ENCODE assay signal across 33 cellular contexts in the genomic region with DNA sequence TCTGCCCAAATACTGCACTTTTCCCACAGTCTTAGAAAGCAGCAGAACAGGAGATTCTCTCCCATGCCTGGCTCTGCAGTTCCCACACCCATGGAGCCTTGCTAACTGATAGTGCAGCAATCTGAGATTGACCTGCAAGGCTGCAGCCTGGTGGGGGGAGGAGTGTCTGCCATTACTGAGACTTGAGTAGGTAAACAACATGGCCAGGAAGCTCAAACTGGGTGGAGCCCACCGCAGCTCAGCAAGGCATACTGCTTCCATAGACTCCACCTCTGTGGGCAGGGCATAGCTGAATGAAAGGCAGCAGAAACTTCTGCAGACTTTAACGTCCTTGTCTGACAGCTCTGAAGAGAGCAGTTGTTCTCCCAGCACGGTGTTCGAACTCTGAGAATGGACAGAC.
"Had no signal": no experiment of that assay in that cellular context is flagged by ENCODE, and none has a peak within 500 bp of the region (broad histone marks: within the 10 kb centered on the region; RNA-seq: fewer than 3 reads in every experiment).

No MANE protein-coding gene starts in this region.

- H3K36me3 ChIP-seq: SJSA1 had no signal

- H3K9me3 ChIP-seq: SJSA1 had no signal

- H3K27me3 Mint-ChIP-seq: activated CD4-positive, alpha-beta T cell treated with anti-CD3 and anti-CD28 coated beads for 36 hours; activated CD4-positive, alpha-beta T cell treated with anti-CD3 and anti-CD28 coated beads, Interleukin-2, amount 10 ng/mL, durations not matched to agents 7 days and 5 days; activated naive CD8-positive, alpha-beta T cell; activated naive CD8-positive, alpha-beta T cell treated with anti-CD3 and anti-CD28 coated beads, Interleukin-2, amount 50 U/mL, for 24 hours; activated T-cell treated with anti-CD3 and anti-CD28 coated beads, Interleukin-2, amount 50 U/mL, for 24 hours had no signal

- H3K4me1 ChIP-seq: SJSA1 had no signal

- H3K27me3 ChIP-seq: SJSA1 had no signal

- H3K27ac ChIP-seq: SJSA1 had no signal

- DNase-seq: activated CD4-positive, alpha-beta T cell treated with anti-CD3 and anti-CD28 coated beads for 36 hours; activated CD4-positive, alpha-beta T cell treated with anti-CD3 and anti-CD28 coated beads, Interleukin-2, amount 10 ng/mL, durations not matched to agents 7 days and 5 days; activated CD4-positive, alpha-beta T cell treated with anti-CD3 and anti-CD28 coated beads, Interleukin-2, amount 50 U/mL, for 48 hours; activated CD8-positive, alpha-beta T cell treated with anti-CD3 and anti-CD28 coated beads, Interleukin-2, amount 10 ng/mL, durations not matched to agents 7 days and 5 days; activated gamma-delta T cell treated with Interleukin-2 at 50 U/mL for 16 hours; activated naive CD4-positive, alpha-beta T cell treated with anti-CD3 and anti-CD28 coated beads for 36 hours; activated naive CD8-positive, alpha-beta T cell treated with anti-CD3 and anti-CD28 coated beads, Interleukin-2, amount 50 U/mL, for 24 hours; activated T-cell treated with anti-CD3 and anti-CD28 coated beads, Interleukin-2, amount 50 U/mL, for 24 hours; anterior cingulate cortex; caudate nucleus; cerebellar nuclear complex; NCI-H1092 treated with DMSO at 0.1 percent for 48 hours; NCI-H1417; NCI-H146; NCI-H187; NCI-H2029 treated with DMSO at 0.1 percent for 48 hours; NCI-H2107; NCI-H2171; NCI-H2227 treated with DMSO at 0.1 percent for 48 hours; NCI-H446 treated with DMSO at 0.1 percent for 48 hours; NCI-H524; NCI-H69; OCI-M1; SHP77; SW 1271; T-helper 1 cell; T1000 had no signal

- H3K4me3 ChIP-seq: SJSA1 had no signal

- H3K4me3 Mint-ChIP-seq: activated CD4-positive, alpha-beta T cell treated with anti-CD3 and anti-CD28 coated beads for 36 hours; activated CD4-positive, alpha-beta T cell treated with anti-CD3 and anti-CD28 coated beads, Interleukin-2, amount 10 ng/mL, durations not matched to agents 7 days and 5 days; activated CD8-positive, alpha-beta T cell treated with anti-CD3 and anti-CD28 coated beads, Interleukin-2, amount 10 ng/mL, durations not matched to agents 7 days and 5 days; activated naive CD4-positive, alpha-beta T cell treated with anti-CD3 and anti-CD28 coated beads for 36 hours; activated naive CD8-positive, alpha-beta T cell; activated naive CD8-positive, alpha-beta T cell treated with anti-CD3 and anti-CD28 coated beads, Interleukin-2, amount 50 U/mL, for 24 hours; activated T-cell treated with anti-CD3 and anti-CD28 coated beads, Interleukin-2, amount 50 U/mL, for 24 hours; activated T-helper 1 cell treated with anti-CD3 and anti-CD28 coated beads, Interleukin-12 subunit alpha, Interleukin-12 subunit beta, Interleukin-2, Interleukin-4 antibody, amounts not matched to agents 30 ng/mL and 10 ng/mL and 1 ng/mL, durations not matched to agents 14 hours and 24 hours and 36 hours; brain had no signal

- H3K27ac Mint-ChIP-seq: activated CD4-positive, alpha-beta T cell treated with anti-CD3 and anti-CD28 coated beads for 36 hours; activated CD4-positive, alpha-beta T cell treated with anti-CD3 and anti-CD28 coated beads, Interleukin-2, amount 10 ng/mL, durations not matched to agents 7 days and 5 days; activated CD8-positive, alpha-beta T cell treated with anti-CD3 and anti-CD28 coated beads, Interleukin-2, amount 10 ng/mL, durations not matched to agents 7 days and 5 days; activated naive CD4-positive, alpha-beta T cell treated with anti-CD3 and anti-CD28 coated beads for 36 hours; activated naive CD8-positive, alpha-beta T cell; activated naive CD8-positive, alpha-beta T cell treated with anti-CD3 and anti-CD28 coated beads, Interleukin-2, amount 50 U/mL, for 24 hours; activated T-cell treated with anti-CD3 and anti-CD28 coated beads, Interleukin-2, amount 50 U/mL, for 24 hours; activated T-helper 1 cell treated with anti-CD3 and anti-CD28 coated beads, Interleukin-12 subunit alpha, Interleukin-12 subunit beta, Interleukin-2, Interleukin-4 antibody, amounts not matched to agents 30 ng/mL and 10 ng/mL and 1 ng/mL, durations not matched to agents 14 hours and 24 hours and 36 hours; brain had no signal

- H3K4me1 Mint-ChIP-seq: activated CD4-positive, alpha-beta T cell treated with anti-CD3 and anti-CD28 coated beads for 36 hours; activated CD4-positive, alpha-beta T cell treated with anti-CD3 and anti-CD28 coated beads, Interleukin-2, amount 10 ng/mL, durations not matched to agents 7 days and 5 days; activated naive CD8-positive, alpha-beta T cell treated with anti-CD3 and anti-CD28 coated beads, Interleukin-2, amount 50 U/mL, for 24 hours; brain had no signal

- H3K36me3 Mint-ChIP-seq: activated naive CD8-positive, alpha-beta T cell; brain had no signal

- ATAC-seq: activated CD4-positive, alpha-beta T cell treated with anti-CD3 and anti-CD28 coated beads for 36 hours; activated CD4-positive, CD25-positive, alpha-beta regulatory T cell treated with anti-CD3 and anti-CD28 coated beads, Interleukin-2, amount 50 U/mL, for 24 hours; activated CD8-positive, alpha-beta T cell treated with anti-CD3 and anti-CD28 coated beads, Interleukin-2, amount 10 ng/mL, durations not matched to agents 7 days and 5 days; activated naive CD8-positive, alpha-beta T cell treated with anti-CD3 and anti-CD28 coated beads, Interleukin-2, amount 50 U/mL, for 24 hours; SK-N-SH treated with all-trans-retinoic acid at 6 μM for 48 hours had no signal
